8 cellular contexts compared by ENCODE assay signal in the genomic region with DNA sequence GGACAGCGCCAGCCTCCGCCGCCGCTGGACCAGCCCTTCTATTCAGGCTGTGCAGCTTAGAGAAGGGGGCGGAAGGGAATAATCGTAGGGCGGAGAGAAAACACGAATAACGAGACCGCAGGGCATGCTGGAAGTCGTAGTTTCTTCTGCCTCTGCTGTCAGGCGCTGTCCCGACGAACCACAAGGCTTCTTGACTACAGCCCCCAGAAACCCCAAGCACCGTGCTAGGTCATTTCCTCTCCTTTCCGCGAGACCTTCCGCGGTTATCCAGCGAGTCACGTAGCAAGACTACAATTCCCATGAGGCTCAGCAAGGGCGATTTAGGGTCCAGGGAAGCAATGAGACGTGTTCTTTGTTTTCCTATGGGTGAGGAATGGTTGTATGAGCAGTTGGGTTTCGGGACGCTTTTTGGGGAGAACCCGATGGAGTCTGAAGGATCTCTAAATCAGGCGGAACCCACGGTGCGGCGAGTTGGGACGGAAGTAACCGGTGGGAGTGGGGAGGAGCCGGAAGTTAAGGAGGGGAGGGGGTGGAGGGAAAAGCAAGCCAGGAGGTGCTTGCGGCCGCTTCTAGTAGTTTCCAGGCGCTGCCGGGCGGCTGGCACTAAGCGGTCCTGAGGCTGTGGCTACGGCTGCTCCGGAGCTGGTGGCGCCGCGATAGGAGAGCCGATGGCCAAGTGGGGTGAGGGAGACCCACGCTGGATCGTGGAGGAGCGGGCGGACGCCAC. TPM values are rescaled to one million over a fixed set of nuclear protein-coding genes. Genes with fewer than 3 reads are reported as not detected.
DNase-seq lines count a peak whose midpoint lies in the region; ATAC-seq and TF ChIP-seq lines count a peak whose summit lies in the region.

Gene AHSA1 (plus strand): TSS at position 572 of the 727 bp plus-strand sequence. CDS start 97 bp downstream, at position 669.
Gene VIPAS39 (minus strand): TSS at position 80 of the 727 bp plus-strand sequence. CDS start 3,499 bp downstream, outside the sequence.

- peaks cover 75% of the 10 kb centered on the region for H3K79me2 ChIP-seq in PC-9 (ENCODE audit: low read depth)

- H3K9ac ChIP-seq in mucosa of rectum (ENCODE audit: low read depth in 1 of 2, low read length in 2 of 2) = peak within 1 kb of the TSS; percentile 88 to 95

- peak within 1 kb of the TSS; percentile 89 for H2AFZ ChIP-seq in PC-9

- H3K4me3 ChIP-seq in Jurkat, Clone E6-1 (ENCODE audit: low read length) = peak within 1 kb of the TSS; percentile 88
- H3K4me3 ChIP-seq in PC-9 (peak within 1 kb of the TSS; percentile 73), mucosa of rectum (ENCODE audit: low read length in 2 of 2) (peak within 1 kb of the TSS; percentile 97 to 99)

- H3K9me2 ChIP-seq in PC-9 (ENCODE audit: insufficient read depth) = no peaks in the 10 kb centered on the region

- H3K4me2 ChIP-seq in PC-9 = peak within 1 kb of the TSS; percentile 97

- H3K9me3 ChIP-seq in PC-9 (ENCODE audit: insufficient read depth, low read depth) (no peaks in the 10 kb centered on the region), mucosa of rectum (ENCODE audit: control insufficient read depth in 2 of 2, low read length in 2 of 2) (no peaks in the 10 kb centered on the region)

- TF ChIP-seq POLR2A in erythroblast (IDR thresholded peaks at IDR 0.05; ENCODE audit: low read length) = peak; percentile 73

- peaks cover 20% of the 10 kb centered on the region for H3K4me1 ChIP-seq in PC-9 (replicated peaks; ENCODE audit: insufficient read depth)
- peaks cover 18 to 25% of the 10 kb centered on the region in 2 donors for H3K4me1 ChIP-seq in mucosa of rectum (ENCODE audit: control insufficient read depth in 2 of 2, insufficient read depth in 2 of 2, low read length in 2 of 2)

- ATAC-seq in GM21619 (IDR thresholded peaks at IDR 0.05; ENCODE audit: unreplicated experiment) = peak; percentile 89

- H3K27ac ChIP-seq in PC-9 (peak within 1 kb of the TSS; percentile 80), mucosa of rectum (ENCODE audit: low read depth in 2 of 2, low read length in 2 of 2) (peak within 1 kb of the TSS; percentile 93 to 95)

- H3K36me3 ChIP-seq in PC-9 (ENCODE audit: low read depth) (peaks cover 39% of the 10 kb centered on the region), mucosa of rectum (ENCODE audit: control insufficient read depth in 2 of 2, insufficient read depth in 2 of 2, low read length in 2 of 2) (peaks cover 26 to 31% of the 10 kb centered on the region in 2 donors)

- POLR2A ChIA-PET in PC-9 (lab: Charles Lee; ENCODE audit: unreplicated experiment) = interaction anchor here (0.6 to 0.7 kb wide), 6 partner anchors 11 to 534 kb away, joined by 3 to 10 read pairs (median 6); no protein-coding TSS in a partner anchor

- H3K27me3 ChIP-seq in PC-9 (ENCODE audit: insufficient read depth, low read depth) (no peaks in the 10 kb centered on the region), mucosa of rectum (ENCODE audit: control insufficient read depth in 2 of 2, insufficient read depth in 2 of 2, low read length in 2 of 2) (no peaks in the 10 kb centered on the region)

- intact Hi-C loops in PC-9 (cut with micrococcal nuclease; ENCODE audit: unreplicated experiment) = loop anchor here (1.0 to 5.0 kb wide), 12 partner anchors 80 to 645 kb away; partner anchors contain the start of genes ADCK1, ALKBH1, ANGEL1 and POMT2

- CTCF ChIA-PET in PC-9 (lab: Charles Lee) = interaction anchor here (0.6 to 1.1 kb wide), 6 partner anchors 50 to 584 kb away, joined by 3 to 6 read pairs (median 3); no protein-coding TSS in a partner anchor

- H3F3A ChIP-seq in PC-9 (ENCODE audit: insufficient read depth, low read depth) = peaks cover 31% of the 10 kb centered on the region; the same call in 1 of the 2 replicates

- BruUV-seq in PC-9 (replicated peaks; lab: Mats Ljungman, UMichigan) = no TSS peak

- DNase-seq in DMS153 (lab: John Stamatoyannopoulos, UW) (peak; percentile 99), PC-9 (peak; percentile 99 to 100), erythroblast (lab: John Stamatoyannopoulos, UW) (peak; percentile 98 to 99)
- DNase-seq in Jurkat, Clone E6-1 (ENCODE audit: low read depth, low spot score) = peak; percentile 99
- DNase-seq in activated T-cell treated with anti-CD3 and anti-CD28 coated beads, Interleukin-2, amount 50 U/mL, for 1 hour = peak; percentile 85
- DNase-seq in stimulated activated CD8-positive, alpha-beta memory T cell treated with anti-CD3 and anti-CD28 coated beads, Interleukin-4, amount 100 ng/mL, for 48 hours = peak; percentile 92

- peaks cover 40% of the 10 kb centered on the region for H4K20me1 ChIP-seq in PC-9 (ENCODE audit: insufficient read depth)

- no peak for TF ChIP-seq CTCF in PC-9 (conservative IDR thresholded peaks at IDR 0.05)

RNA-seq across cellular contexts. Expression of gene AHSA1, which starts in this region (rescaled TPM):
- 432 TPM for polyA plus RNA-seq in Jurkat, Clone E6-1 (2012; ENCODE audit: insufficient read depth, insufficient read length)
- 448 and 674 TPM in 2 replicates for total RNA-seq in PC-9 (2021)

RNA-seq across cellular contexts. Expression of gene VIPAS39, which starts in this region (rescaled TPM):
- polyA plus RNA-seq in Jurkat, Clone E6-1 (2012; ENCODE audit: insufficient read depth, insufficient read length) = 24.5 TPM
- 46.1 and 54.5 TPM in 2 replicates for total RNA-seq in PC-9 (2021)

Comparison
In these comparisons a context has a peak if more than half of its experiments do, and no peak if none do; other contexts are left out.
1. Peak in every context shown above with its lines: DNase-seq, ATAC-seq, H3K4me3 ChIP-seq and H3K27ac ChIP-seq.